In genomic region chr11:119316017-119316728, GRCh38 we compare ENCODE assay signal across 1 cellular context.
TF ChIP-seq lines count a peak whose summit lies in the region.

No MANE protein-coding gene starts in this region.

TF ChIP-seq in A549, 52 proteins besides CTCF, POLR2A, EP300 and RAD21 (continued from another document):
- TF ChIP-seq, protein P1, sequence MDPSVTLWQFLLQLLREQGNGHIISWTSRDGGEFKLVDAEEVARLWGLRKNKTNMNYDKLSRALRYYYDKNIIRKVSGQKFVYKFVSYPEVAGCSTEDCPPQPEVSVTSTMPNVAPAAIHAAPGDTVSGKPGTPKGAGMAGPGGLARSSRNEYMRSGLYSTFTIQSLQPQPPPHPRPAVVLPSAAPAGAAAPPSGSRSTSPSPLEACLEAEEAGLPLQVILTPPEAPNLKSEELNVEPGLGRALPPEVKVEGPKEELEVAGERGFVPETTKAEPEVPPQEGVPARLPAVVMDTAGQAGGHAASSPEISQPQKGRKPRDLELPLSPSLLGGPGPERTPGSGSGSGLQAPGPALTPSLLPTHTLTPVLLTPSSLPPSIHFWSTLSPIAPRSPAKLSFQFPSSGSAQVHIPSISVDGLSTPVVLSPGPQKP (IDR thresholded peaks at IDR 0.05; ENCODE audit: low read depth, low read length), result no peak
- TF ChIP-seq EHF (CRISPR knock-in tag; IDR thresholded peaks at IDR 0.05) (no peak), MAZ (IDR thresholded peaks at IDR 0.05; ENCODE audit: borderline replicate concordance, low read depth, low read length) (no peak), BCL3 (IDR thresholded peaks at IDR 0.05) (no peak), NPAS2 (CRISPR knock-in tag; IDR thresholded peaks at IDR 0.05; ENCODE audit: borderline replicate concordance) (no peak), HOXA7 (CRISPR knock-in tag; IDR thresholded peaks at IDR 0.05) (no peak), SMC3 (IDR thresholded peaks at IDR 0.05) (no peak), RFX5 (IDR thresholded peaks at IDR 0.05) (no peak)
TF ChIP-seq in A549: peak in this region for 0.
